Comparison of ENCODE assay signal across 14 cellular contexts in the genomic region with DNA sequence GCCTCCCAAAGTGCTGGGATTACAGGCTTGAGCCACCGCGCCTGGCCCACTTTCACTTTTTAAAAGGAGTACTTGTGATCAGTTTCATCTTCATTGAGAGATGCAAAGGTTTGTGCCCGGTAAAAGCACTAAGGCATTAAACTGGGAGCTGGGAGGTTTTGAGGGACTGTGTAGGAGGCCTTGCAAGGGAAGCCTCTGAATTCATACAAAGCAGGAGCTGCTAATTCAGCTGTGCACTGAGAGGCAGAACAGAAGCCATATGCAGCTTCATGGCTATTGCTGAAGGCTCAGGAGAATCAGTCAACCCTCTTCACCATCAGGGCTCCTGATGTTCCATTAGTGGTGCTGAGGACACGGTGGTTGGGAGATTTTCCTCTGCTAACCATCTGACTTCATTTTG.
A peak's percentile ranks its signal among the peaks of the same experiment; 100 is the strongest.
DNase-seq lines count a peak whose midpoint lies in the region; ATAC-seq and TF ChIP-seq lines count a peak whose summit lies in the region.
"Had no signal": no experiment of that assay in that cellular context is flagged by ENCODE, and none has a peak within 500 bp of the region (broad histone marks: within the 10 kb centered on the region; RNA-seq: fewer than 3 reads in every experiment).

No MANE protein-coding gene starts in this region.

- H3K36me3 ChIP-seq in DND-41 (ENCODE audit: insufficient read depth, low read length) = no peaks in the 10 kb centered on the region
- no peaks in the 10 kb centered on the region for H3K36me3 ChIP-seq in Loucy (ENCODE audit: insufficient read depth, low read length)
- H3K36me3 ChIP-seq: BLaER1 had no signal

- H3K9me3 ChIP-seq in DND-41 (ENCODE audit: insufficient read depth, low read length, severe bottlenecking) (no peaks in the 10 kb centered on the region), Loucy (ENCODE audit: insufficient read depth, low read depth, low read length) (no peaks in the 10 kb centered on the region)
- H3K9me3 ChIP-seq: BLaER1, Caco-2 had no signal

- no peaks in the 10 kb centered on the region for H3F3A ChIP-seq in Loucy (ENCODE audit: low read depth)

- H3K4me3 ChIP-seq in DND-41 (ENCODE audit: low read depth in 1 of 2, low read length in 2 of 2) = no peak overlapping the region
- H3K4me3 ChIP-seq in Loucy (ENCODE audit: low read length, poor library complexity, severe bottlenecking) = no peak overlapping the region
- H3K4me3 ChIP-seq: BLaER1 had no signal

- in situ Hi-C loops in GM13977 (cut with MboI; ENCODE audit: low pct_unique_long_range_greater_than_20kb, low sequenced_read_pairs, unreplicated experiment) = no loop called here

- DNase-seq in DND-41 (no peak), left lobe of liver (ENCODE audit: low spot score) (no peak), putamen (ENCODE audit: low spot score) (peak; percentile 57), GM13977 (ENCODE audit: low spot score) (no peak), mesenteric fat pad (ENCODE audit: low spot score) (no peak)
- no peak for DNase-seq in activated naive CD4-positive, alpha-beta T cell treated with anti-CD3 and anti-CD28 coated beads, Interleukin-2, amount 50 U/mL, for 72 hours (ENCODE audit: low spot score in 2 of 2)
- DNase-seq: Caco-2; CD8-positive, alpha-beta memory T cell; GF-D8 had no signal

- no peak overlapping the region for H3K27ac Mint-ChIP-seq in activated naive CD4-positive, alpha-beta T cell treated with anti-CD3 and anti-CD28 coated beads, Interleukin-2, amount 50 U/mL, for 72 hours
- H3K27ac Mint-ChIP-seq: IgD-negative memory B cell had no signal

- H3K36me3 Mint-ChIP-seq in activated naive CD4-positive, alpha-beta T cell treated with anti-CD3 and anti-CD28 coated beads, Interleukin-2, amount 50 U/mL, for 72 hours = no peaks in the 10 kb centered on the region
- H3K36me3 Mint-ChIP-seq: IgD-negative memory B cell had no signal

- peak overlapping the region; percentile 48; the same call in 1 of the 2 replicates for H3K27ac ChIP-seq in DND-41 (ENCODE audit: low read length)
- H3K27ac ChIP-seq: BLaER1, HL-60 had no signal

- H4K20me1 ChIP-seq in DND-41 (ENCODE audit: insufficient read depth, low read length) (no peaks in the 10 kb centered on the region), Loucy (ENCODE audit: insufficient read depth, low read length, poor library complexity, severe bottlenecking) (no peaks in the 10 kb centered on the region)
- H4K20me1 ChIP-seq: BLaER1 had no signal

- H3K4me1 ChIP-seq in DND-41 (ENCODE audit: insufficient read depth, low read length) = peaks cover 33% of the 10 kb centered on the region
- H3K4me1 ChIP-seq in Loucy (ENCODE audit: insufficient read depth, low read length, poor library complexity, severe bottlenecking) = peaks cover 13% of the 10 kb centered on the region
- H3K4me1 ChIP-seq: BLaER1, Caco-2 had no signal

- no peak overlapping the region for H3K9ac ChIP-seq in DND-41 (ENCODE audit: low read depth, low read length)
- H3K9ac ChIP-seq in Loucy (ENCODE audit: low read depth, low read length, poor library complexity, severe bottlenecking) = no peak overlapping the region
- H3K9ac ChIP-seq: BLaER1 had no signal

- peaks cover 0 to 6% of the 10 kb centered on the region in 2 donors for H3K9me3 Mint-ChIP-seq in activated naive CD4-positive, alpha-beta T cell treated with anti-CD3 and anti-CD28 coated beads, Interleukin-2, amount 50 U/mL, for 72 hours
- H3K9me3 Mint-ChIP-seq: CD8-positive, alpha-beta memory T cell; IgD-negative memory B cell had no signal

- H3K27me3 ChIP-seq in DND-41 (ENCODE audit: insufficient read depth, low read length, poor library complexity) (no peaks in the 10 kb centered on the region), Loucy (ENCODE audit: insufficient read depth, low read length, poor library complexity, severe bottlenecking) (no peaks in the 10 kb centered on the region)
- H3K27me3 ChIP-seq: BLaER1 had no signal

- H3K9me2 ChIP-seq in Loucy (replicated peaks; ENCODE audit: low read depth, low read length) = no peaks in the 10 kb centered on the region

- TF ChIP-seq CTCF in DND-41 (IDR thresholded peaks at IDR 0.05; ENCODE audit: borderline replicate concordance, extremely low read depth, low read length, poor library complexity, severe bottlenecking) = no peak
- TF ChIP-seq CTCF in Loucy (conservative IDR thresholded peaks at IDR 0.05; ENCODE audit: low read length) = no peak
- no peak for TF ChIP-seq CTCF in GM13977 (IDR thresholded peaks at IDR 0.05; ENCODE audit: extremely low read depth, insufficient read depth, missing control alignments)

- H2AFZ ChIP-seq in DND-41 (ENCODE audit: low read depth, low read length) (peak overlapping the region; percentile 30), Loucy (ENCODE audit: low read length) (0 out of 2 replicates have a peak overlapping the region, but pooled peaks have one; percentile 19)

- no peaks in the 10 kb centered on the region for H3K79me2 ChIP-seq in DND-41 (ENCODE audit: insufficient read depth, low read length)
- no peaks in the 10 kb centered on the region for H3K79me2 ChIP-seq in Loucy (ENCODE audit: insufficient read depth, low read length)

- ATAC-seq in DND-41 (ENCODE audit: insufficient read depth, low read depth) = no peak
- ATAC-seq in left lobe of liver = peak; percentile 25
- ATAC-seq in activated naive CD4-positive, alpha-beta T cell treated with anti-CD3 and anti-CD28 coated beads, Interleukin-2, amount 50 U/mL, for 72 hours = no peak
- ATAC-seq: HCT116 had no signal

- H3K4me2 ChIP-seq in DND-41 (ENCODE audit: insufficient read depth, low read length) (no peak overlapping the region), Loucy (ENCODE audit: low read depth, low read length, poor library complexity, severe bottlenecking) (no peak overlapping the region)
- H3K4me2 ChIP-seq: BLaER1 had no signal
